In genomic region chr1:6869002-6869380, GRCh38 we compare ENCODE assay signal across 15 cellular contexts.
DNase-seq lines count a peak whose midpoint lies in the region; ATAC-seq and TF ChIP-seq lines count a peak whose summit lies in the region.
"Had no signal": no experiment of that assay in that cellular context is flagged by ENCODE, and none has a peak within 500 bp of the region (broad histone marks: within the 10 kb centered on the region; RNA-seq: fewer than 3 reads in every experiment).

No MANE protein-coding gene starts in this region.

- H3K14ac ChIP-seq in IMR-90 (replicated peaks; ENCODE audit: low read depth, low read length): peak overlapping the region; percentile 65

- H4K20me1 ChIP-seq in IMR-90 (ENCODE audit: insufficient read depth, low read length): 0 out of 2 replicates have a peak, but pooled peaks cover 5% of the 10 kb centered on the region

- H2BK120ac ChIP-seq in IMR-90 (ENCODE audit: low read depth, low read length): peak overlapping the region; percentile 23; the same call in 1 of the 2 replicates

- no peak overlapping the region for H2BK15ac ChIP-seq in IMR-90 (ENCODE audit: low read depth, low read length)

- in situ Hi-C loops in IMR-90 (cut with MboI; ENCODE audit: low sequenced_read_pairs): no loop called here

- peaks cover 10% of the 10 kb centered on the region for H3K36me3 Mint-ChIP-seq in brain
- H3K36me3 Mint-ChIP-seq in stimulated activated effector memory CD8-positive, alpha-beta T cell treated with anti-CD3 and anti-CD28 coated beads, Interleukin-12 subunit alpha, Interleukin-12 subunit beta, amount 100 ng/mL, for 72 hours: peaks cover 14% of the 10 kb centered on the region
- peaks cover 5% of the 10 kb centered on the region for H3K36me3 Mint-ChIP-seq in activated CD4-positive, alpha-beta memory T cell treated with anti-CD3 and anti-CD28 coated beads for 36 hours

- no peak for TF ChIP-seq RAD21 in IMR-90 (IDR thresholded peaks at IDR 0.05; ENCODE audit: low read length)

- H3K4me3 ChIP-seq in IMR-90 (ENCODE audit: insufficient read depth, low read depth, low read length) (no peak overlapping the region), iPS-18a (ENCODE audit: low read length) (no peak overlapping the region)
- H3K4me3 ChIP-seq: sigmoid colon had no signal

- H3K27me3 Mint-ChIP-seq in brain: peaks cover 2% of the 10 kb centered on the region
- H3K27me3 Mint-ChIP-seq in activated CD4-positive, alpha-beta memory T cell treated with anti-CD3 and anti-CD28 coated beads for 36 hours: no peaks in the 10 kb centered on the region
- H3K27me3 Mint-ChIP-seq: activated CD8-positive, alpha-beta T cell treated with anti-CD3 and anti-CD28 coated beads for 36 hours; naive B cell had no signal

- H3K56ac ChIP-seq in IMR-90 (ENCODE audit: extremely low read depth, insufficient read depth, low read length): no peak overlapping the region

- no CpG with 5 or more reads among the region's 2 CpGs for WGBS in IMR-90 (ENCODE audit: extremely low coverage in 2 of 2, insufficient read length in 1 of 2), 2 experiments

- DNase-seq in IMR-90: no peak
- no peak for DNase-seq in stimulated activated effector memory CD8-positive, alpha-beta T cell treated with anti-CD3 and anti-CD28 coated beads, Interleukin-12 subunit alpha, Interleukin-12 subunit beta, amount 100 ng/mL, for 72 hours (ENCODE audit: low spot score in 2 of 2)
- no peak for DNase-seq in activated CD4-positive, alpha-beta memory T cell treated with anti-CD3 and anti-CD28 coated beads for 36 hours
- DNase-seq in effector CD4-positive, alpha-beta T cell: no peak
- DNase-seq: activated CD8-positive, alpha-beta T cell treated with anti-CD3 and anti-CD28 coated beads for 36 hours; activated naive CD4-positive, alpha-beta T cell treated with Interleukin-2 at 50 U/mL for 16 hours; HCEC 1CT; MV-4-11; naive B cell; sigmoid colon had no signal

- H3K4me1 Mint-ChIP-seq in brain: peaks cover 82% of the 10 kb centered on the region
- H3K4me1 Mint-ChIP-seq in stimulated activated effector memory CD8-positive, alpha-beta T cell treated with anti-CD3 and anti-CD28 coated beads, Interleukin-12 subunit alpha, Interleukin-12 subunit beta, amount 100 ng/mL, for 72 hours: peaks cover 44% of the 10 kb centered on the region
- H3K4me1 Mint-ChIP-seq in activated CD4-positive, alpha-beta memory T cell treated with anti-CD3 and anti-CD28 coated beads for 36 hours (ENCODE audit: low read depth): peaks cover 27% of the 10 kb centered on the region

- no peak overlapping the region for H2AFZ ChIP-seq in IMR-90 (replicated peaks; ENCODE audit: low read length, poor library complexity)

- peak overlapping the region; percentile 57; the same call in 1 of the 2 replicates for H3K4me2 ChIP-seq in IMR-90 (ENCODE audit: low read depth, low read length)

- no peaks in the 10 kb centered on the region; the same call in 1 of the 2 replicates for H3K36me3 ChIP-seq in IMR-90 (ENCODE audit: control insufficient read depth, insufficient read depth, low read length)
- no peaks in the 10 kb centered on the region for H3K36me3 ChIP-seq in iPS-18a (ENCODE audit: control insufficient read depth, low read depth, low read length)

- peak overlapping the region; percentile 69; the same call in 1 of the 2 replicates for H3K18ac ChIP-seq in IMR-90 (ENCODE audit: low read depth, low read length)

- CTCF ChIA-PET in IMR-90 (lab: Yijun Ruan, JAX): interaction anchor here (0.5 to 1.6 kb wide), 2 partner anchors 44 to 77 kb away, joined by 3 to 4 read pairs; no protein-coding TSS in a partner anchor
- CTCF ChIA-PET in activated CD4-positive, alpha-beta memory T cell treated with anti-CD3 and anti-CD28 coated beads for 36 hours (lab: Charles Lee): interaction anchor here (0.6 to 1.1 kb wide), 3 partner anchors 11 to 149 kb away, joined by 3 read pairs; no protein-coding TSS in a partner anchor

- no peak for TF ChIP-seq POLR2A in IMR-90 (IDR thresholded peaks at IDR 0.05; ENCODE audit: low read depth, low read length)

- H2AK5ac ChIP-seq in IMR-90 (ENCODE audit: low read depth, low read length): no peak overlapping the region

- peak overlapping the region in 1 of 2 experiments; percentile 39; a peak in 1 of 4 replicates for H4K8ac ChIP-seq in IMR-90 (ENCODE audit: low read depth in 2 of 2, low read length in 2 of 2)

- peaks cover 17% of the 10 kb centered on the region for H3K9me1 ChIP-seq in IMR-90 (ENCODE audit: insufficient read depth, low read length)

- peaks cover 24 to 65% of the 10 kb centered on the region in 2 experiments for H3K79me1 ChIP-seq in IMR-90 (ENCODE audit: low read depth in 1 of 2, low read length in 2 of 2)

- peak overlapping the region; percentile 25; the same call in 1 of the 2 replicates for H4K91ac ChIP-seq in IMR-90 (ENCODE audit: insufficient read depth, low read depth, low read length)

- peak overlapping the region; percentile 36 for H2BK20ac ChIP-seq in IMR-90 (ENCODE audit: low read depth, low read length)

- no peaks in the 10 kb centered on the region for H3K27me3 ChIP-seq in IMR-90 (ENCODE audit: control insufficient read depth, insufficient read depth, low read length)
- H3K27me3 ChIP-seq in iPS-18a (ENCODE audit: control insufficient read depth, insufficient read depth, low read length): no peaks in the 10 kb centered on the region
- H3K27me3 ChIP-seq: sigmoid colon had no signal

- H3K9me3 Mint-ChIP-seq in brain: no peaks in the 10 kb centered on the region
- H3K9me3 Mint-ChIP-seq in stimulated activated effector memory CD8-positive, alpha-beta T cell treated with anti-CD3 and anti-CD28 coated beads, Interleukin-12 subunit alpha, Interleukin-12 subunit beta, amount 100 ng/mL, for 72 hours: no peaks in the 10 kb centered on the region
- H3K9me3 Mint-ChIP-seq in activated CD4-positive, alpha-beta memory T cell treated with anti-CD3 and anti-CD28 coated beads for 36 hours: no peaks in the 10 kb centered on the region
- H3K9me3 Mint-ChIP-seq: activated CD8-positive, alpha-beta T cell treated with anti-CD3 and anti-CD28 coated beads for 36 hours; CD14-positive monocyte; naive B cell had no signal

- H3K23ac ChIP-seq in IMR-90 (ENCODE audit: low read depth, low read length): 0 out of 2 replicates have a peak overlapping the region, but pooled peaks have one; percentile 25

- BruUV-seq in IMR-90 (replicated peaks; lab: Mats Ljungman, UMichigan): no TSS peak

- H3K9ac ChIP-seq in IMR-90 (ENCODE audit: low read depth, low read length) (no peak overlapping the region), iPS-18a (ENCODE audit: low read length) (no peak overlapping the region)

- dilution Hi-C loops in IMR-90 (cut with HindIII; ENCODE audit: low sequenced_read_pairs, unreplicated experiment): no loop called here

- no peak overlapping the region for H2AK9ac ChIP-seq in IMR-90 (replicated peaks; ENCODE audit: low read depth, low read length, poor library complexity)

- H3K27ac Mint-ChIP-seq in brain: peak overlapping the region; percentile 42 to 95 (median 89)
- H3K27ac Mint-ChIP-seq in stimulated activated effector memory CD8-positive, alpha-beta T cell treated with anti-CD3 and anti-CD28 coated beads, Interleukin-12 subunit alpha, Interleukin-12 subunit beta, amount 100 ng/mL, for 72 hours: peak overlapping the region; percentile 76
- no peak overlapping the region for H3K27ac Mint-ChIP-seq in activated CD4-positive, alpha-beta memory T cell treated with anti-CD3 and anti-CD28 coated beads for 36 hours
- H3K27ac Mint-ChIP-seq: activated CD8-positive, alpha-beta T cell treated with anti-CD3 and anti-CD28 coated beads for 36 hours had no signal

- H3K9me3 ChIP-seq in IMR-90 (ENCODE audit: control insufficient read depth, insufficient read depth, low read length) (no peaks in the 10 kb centered on the region), iPS-18a (ENCODE audit: control insufficient read depth, low read depth, low read length) (no peaks in the 10 kb centered on the region)
- H3K9me3 ChIP-seq: sigmoid colon had no signal

- H2BK5ac ChIP-seq in IMR-90 (ENCODE audit: low read depth, low read length, poor library complexity, severe bottlenecking): no peak overlapping the region

- H3K4me3 Mint-ChIP-seq in brain: peak overlapping the region; percentile 5 to 72 (median 34)
- no peak overlapping the region for H3K4me3 Mint-ChIP-seq in stimulated activated effector memory CD8-positive, alpha-beta T cell treated with anti-CD3 and anti-CD28 coated beads, Interleukin-12 subunit alpha, Interleukin-12 subunit beta, amount 100 ng/mL, for 72 hours
- H3K4me3 Mint-ChIP-seq in activated CD4-positive, alpha-beta memory T cell treated with anti-CD3 and anti-CD28 coated beads for 36 hours: no peak overlapping the region
- H3K4me3 Mint-ChIP-seq: activated CD8-positive, alpha-beta T cell treated with anti-CD3 and anti-CD28 coated beads for 36 hours; CD14-positive monocyte; naive B cell had no signal

- H3K4ac ChIP-seq in IMR-90 (ENCODE audit: low read depth, low read length): peak overlapping the region; percentile 42; the same call in 1 of the 2 replicates

- TF ChIP-seq CTCF in IMR-90 (conservative IDR thresholded peaks at IDR 0.05; ENCODE audit: low read depth, low read length) (no peak), brain (conservative IDR thresholded peaks at IDR 0.05) (no peak)

- peak overlapping the region; percentile 76; the same call in 1 of the 2 replicates for H4K5ac ChIP-seq in IMR-90 (ENCODE audit: low read depth, low read length)

- POLR2A ChIA-PET in IMR-90 (lab: Charles Lee; ENCODE audit: unreplicated experiment): no interaction called here
- POLR2A ChIA-PET in activated CD4-positive, alpha-beta memory T cell treated with anti-CD3 and anti-CD28 coated beads for 36 hours (lab: Charles Lee): no interaction called here

- peaks cover 23% of the 10 kb centered on the region for H3K4me1 ChIP-seq in IMR-90 (ENCODE audit: control insufficient read depth, insufficient read depth, low read length)
- H3K4me1 ChIP-seq in iPS-18a (ENCODE audit: control insufficient read depth, low read depth, low read length): peaks cover 33% of the 10 kb centered on the region

- H3K27ac ChIP-seq in IMR-90 (ENCODE audit: insufficient read depth, low read length): no peak overlapping the region
- H3K27ac ChIP-seq in iPS-18a (ENCODE audit: low read length): peak overlapping the region; percentile 9
- H3K27ac ChIP-seq: sigmoid colon had no signal

- ATAC-seq in IMR-90 (ENCODE audit: low read depth) (no peak), HG03460 (IDR thresholded peaks at IDR 0.05; ENCODE audit: unreplicated experiment) (no peak), GM21360 (IDR thresholded peaks at IDR 0.05; ENCODE audit: unreplicated experiment) (no peak)
- ATAC-seq in stimulated activated effector memory CD8-positive, alpha-beta T cell treated with anti-CD3 and anti-CD28 coated beads, Interleukin-12 subunit alpha, Interleukin-12 subunit beta, amount 100 ng/mL, for 72 hours: no peak
- ATAC-seq: activated CD8-positive, alpha-beta T cell treated with anti-CD3 and anti-CD28 coated beads for 36 hours had no signal

- intact Hi-C loops in IMR-90 (cut with micrococcal nuclease): loop anchor here (5.0 kb wide), 1 partner anchor 37 kb away; no protein-coding TSS in a partner anchor
- intact Hi-C loops in activated CD4-positive, alpha-beta memory T cell treated with anti-CD3 and anti-CD28 coated beads for 36 hours (cut with micrococcal nuclease): no loop called here

TF ChIP-seq in IMR-90, 13 proteins besides CTCF, POLR2A, EP300 and RAD21 (continues in another document):
- TF ChIP-seq SMC3 (IDR thresholded peaks at IDR 0.05; ENCODE audit: low read depth, low read length) (no peak), NFE2L2 (IDR thresholded peaks at IDR 0.05; ENCODE audit: low read depth, low read length) (no peak), MAZ (IDR thresholded peaks at IDR 0.05; ENCODE audit: borderline replicate concordance, low read depth, low read length) (no peak)

Comparison
In these comparisons a context has a peak if more than half of its experiments do, and no peak if none do; other contexts are left out.
1. H3K4me3 Mint-ChIP-seq: peak in brain (5 of 5); none in stimulated activated effector memory CD8-positive, alpha-beta T cell treated with anti-CD3 and anti-CD28 coated beads, Interleukin-12 subunit alpha, Interleukin-12 subunit beta, amount 100 ng/mL, for 72 hours (single experiment) and activated CD4-positive, alpha-beta memory T cell treated with anti-CD3 and anti-CD28 coated beads for 36 hours (single experiment).